Comparison of ENCODE assay signal across 24 cellular contexts in genomic region chr3:70400194-70400593, GRCh38.
DNase-seq lines count a peak whose midpoint lies in the region; ATAC-seq lines count a peak whose summit lies in the region.
"Had no signal": no experiment of that assay in that cellular context is flagged by ENCODE, and none has a peak within 500 bp of the region (broad histone marks: within the 10 kb centered on the region; RNA-seq: fewer than 3 reads in every experiment).

No MANE protein-coding gene starts in this region.

- H3K27ac Mint-ChIP-seq in activated T-helper 1 cell treated with anti-CD3 and anti-CD28 coated beads, Interleukin-12 subunit alpha, Interleukin-12 subunit beta, Interleukin-2, Interleukin-4 antibody, amounts not matched to agents 30 ng/mL and 10 ng/mL and 1 ng/mL, durations not matched to agents 14 hours and 24 hours and 36 hours = no peak overlapping the region
- H3K27ac Mint-ChIP-seq: activated naive CD8-positive, alpha-beta T cell; stimulated activated naive CD8-positive, alpha-beta T cell treated with anti-CD3 and anti-CD28 coated beads, Interleukin-15, Interleukin-2, amounts not matched to agents 100 ng/mL and 50 ng/mL, for 24 hours; T-helper 1 cell treated with Interleukin-12 subunit alpha and Interleukin-12 subunit beta and Interleukin-4 antibody, amounts not matched to agents 30 μg/mL and 1 μg/mL, for 36 hours; type B pancreatic cell had no signal

- no peaks in the 10 kb centered on the region for H3K9me3 Mint-ChIP-seq in activated T-helper 1 cell treated with anti-CD3 and anti-CD28 coated beads, Interleukin-12 subunit alpha, Interleukin-12 subunit beta, Interleukin-2, Interleukin-4 antibody, amounts not matched to agents 30 ng/mL and 10 ng/mL and 1 ng/mL, durations not matched to agents 14 hours and 24 hours and 36 hours
- H3K9me3 Mint-ChIP-seq: stimulated activated naive CD8-positive, alpha-beta T cell treated with anti-CD3 and anti-CD28 coated beads, Interleukin-15, Interleukin-2, amounts not matched to agents 100 ng/mL and 50 ng/mL, for 24 hours; T-helper 1 cell treated with Interleukin-12 subunit alpha and Interleukin-12 subunit beta and Interleukin-4 antibody, amounts not matched to agents 30 μg/mL and 1 μg/mL, for 36 hours; type B pancreatic cell had no signal

- no peaks in the 10 kb centered on the region for H3K36me3 Mint-ChIP-seq in activated T-helper 1 cell treated with anti-CD3 and anti-CD28 coated beads, Interleukin-12 subunit alpha, Interleukin-12 subunit beta, Interleukin-2, Interleukin-4 antibody, amounts not matched to agents 30 ng/mL and 10 ng/mL and 1 ng/mL, durations not matched to agents 14 hours and 24 hours and 36 hours (ENCODE audit: low read depth)
- H3K36me3 Mint-ChIP-seq: activated naive CD8-positive, alpha-beta T cell; type B pancreatic cell had no signal

- intact Hi-C loops in activated T-helper 1 cell treated with anti-CD3 and anti-CD28 coated beads, Interleukin-12 subunit alpha, Interleukin-12 subunit beta, Interleukin-2, Interleukin-4 antibody, amounts not matched to agents 30 ng/mL and 10 ng/mL and 1 ng/mL, durations not matched to agents 14 hours and 24 hours and 36 hours (cut with micrococcal nuclease) = no loop called here

- peak; percentile 76 for ATAC-seq in GM18498 (IDR thresholded peaks at IDR 0.05; ENCODE audit: unreplicated experiment)
- ATAC-seq in GM19455 (IDR thresholded peaks at IDR 0.05; ENCODE audit: unreplicated experiment) = peak; percentile 62
- peak; percentile 68 for ATAC-seq in HG02678 (IDR thresholded peaks at IDR 0.05; ENCODE audit: unreplicated experiment)
- ATAC-seq in HG03342 (IDR thresholded peaks at IDR 0.05; ENCODE audit: unreplicated experiment) = peak; percentile 83
- ATAC-seq: gastrocnemius medialis had no signal

- no peaks in the 10 kb centered on the region for H3K4me1 Mint-ChIP-seq in activated T-helper 1 cell treated with anti-CD3 and anti-CD28 coated beads, Interleukin-12 subunit alpha, Interleukin-12 subunit beta, Interleukin-2, Interleukin-4 antibody, amounts not matched to agents 30 ng/mL and 10 ng/mL and 1 ng/mL, durations not matched to agents 14 hours and 24 hours and 36 hours (ENCODE audit: low read depth)

- peaks cover 2% of the 10 kb centered on the region for H3K27me3 Mint-ChIP-seq in activated T-helper 1 cell treated with anti-CD3 and anti-CD28 coated beads, Interleukin-12 subunit alpha, Interleukin-12 subunit beta, Interleukin-2, Interleukin-4 antibody, amounts not matched to agents 30 ng/mL and 10 ng/mL and 1 ng/mL, durations not matched to agents 14 hours and 24 hours and 36 hours (ENCODE audit: insufficient read depth)
- H3K27me3 Mint-ChIP-seq: type B pancreatic cell had no signal

- no peak overlapping the region for H3K4me3 Mint-ChIP-seq in activated T-helper 1 cell treated with anti-CD3 and anti-CD28 coated beads, Interleukin-12 subunit alpha, Interleukin-12 subunit beta, Interleukin-2, Interleukin-4 antibody, amounts not matched to agents 30 ng/mL and 10 ng/mL and 1 ng/mL, durations not matched to agents 14 hours and 24 hours and 36 hours
- H3K4me3 Mint-ChIP-seq: activated naive CD8-positive, alpha-beta T cell; stimulated activated naive CD8-positive, alpha-beta T cell treated with anti-CD3 and anti-CD28 coated beads, Interleukin-15, Interleukin-2, amounts not matched to agents 100 ng/mL and 50 ng/mL, for 24 hours; T-helper 1 cell treated with Interleukin-12 subunit alpha and Interleukin-12 subunit beta and Interleukin-4 antibody, amounts not matched to agents 30 μg/mL and 1 μg/mL, for 36 hours; type B pancreatic cell had no signal

- no peak for DNase-seq in activated T-helper 1 cell treated with anti-CD3 and anti-CD28 coated beads, Interleukin-12 subunit alpha, Interleukin-12 subunit beta, Interleukin-2, Interleukin-4 antibody, amounts not matched to agents 30 ng/mL and 10 ng/mL and 1 ng/mL, durations not matched to agents 14 hours and 24 hours and 36 hours (ENCODE audit: low spot score)
- DNase-seq in epidermal melanocyte (ENCODE audit: insufficient read length, low spot score) (no peak), NCI-H446 (lab: John Stamatoyannopoulos, UW) (no peak), germinal center (ENCODE audit: low spot score) (no peak)
- DNase-seq: activated CD4-positive, alpha-beta T cell treated with anti-CD3 and anti-CD28 coated beads, Interleukin-2, amount 50 U/mL, for 48 hours; activated T-cell treated with anti-CD3 and anti-CD28 coated beads, Interleukin-2, amount 50 U/mL, for 1 hour; C1 segment of cervical spinal cord; gastrocnemius medialis; IMR-90; MM.1S; NCI-H1930; NCI-H526; OCI-M1; SIG-M5; stimulated activated CD4-positive, alpha-beta T cell treated with anti-CD3 and anti-CD28 coated beads, Interleukin-15, amount 100 ng/mL, for 24 hours; WERI-Rb-1 had no signal
